Comparison of ENCODE assay signal across 2 cellular contexts in genomic region chr10:128116851-128117615, GRCh38.
TF ChIP-seq lines count a peak whose summit lies in the region.

No MANE protein-coding gene starts in this region.

TF ChIP-seq in SK-N-SH, 30 proteins besides CTCF, POLR2A, EP300 and RAD21 (continued from another document):
- no peak for TF ChIP-seq POLR2AphosphoS5 (IDR thresholded peaks at IDR 0.05; ENCODE audit: low read depth, low read length)
- no peak for TF ChIP-seq ELF1 (IDR thresholded peaks at IDR 0.05)
- no peak for TF ChIP-seq TCF12 (IDR thresholded peaks at IDR 0.05)
- TF ChIP-seq ZBTB33 (IDR thresholded peaks at IDR 0.05; ENCODE audit: borderline replicate concordance, low read depth), result no peak
- TF ChIP-seq SMC3 (IDR thresholded peaks at IDR 0.05; ENCODE audit: low read depth, low read length), result no peak
- TF ChIP-seq EZH2phosphoT487 (IDR thresholded peaks at IDR 0.05; ENCODE audit: borderline replicate concordance, low read depth), result no peak
- no peak for TF ChIP-seq GATA2 (CRISPR knock-in tag; IDR thresholded peaks at IDR 0.05)
- TF ChIP-seq FOSL2 (IDR thresholded peaks at IDR 0.05; ENCODE audit: borderline replicate concordance, low read depth), result no peak

TF ChIP-seq in SK-N-SH treated with all-trans-retinoic acid at 6 μM for 48 hours, 23 proteins besides CTCF, POLR2A, EP300 and RAD21 (continued from another document):
- TF ChIP-seq ZFP3 (CRISPR knock-in tag; IDR thresholded peaks at IDR 0.05) (no peak), TSHZ2 (CRISPR knock-in tag; IDR thresholded peaks at IDR 0.05) (no peak), SNAI2 (CRISPR knock-in tag; IDR thresholded peaks at IDR 0.05) (no peak), POU6F1 (CRISPR knock-in tag; IDR thresholded peaks at IDR 0.05; ENCODE audit: borderline replicate concordance, low read depth) (no peak)
